Comparison of ENCODE assay signal across 8 cellular contexts in the genomic region with DNA sequence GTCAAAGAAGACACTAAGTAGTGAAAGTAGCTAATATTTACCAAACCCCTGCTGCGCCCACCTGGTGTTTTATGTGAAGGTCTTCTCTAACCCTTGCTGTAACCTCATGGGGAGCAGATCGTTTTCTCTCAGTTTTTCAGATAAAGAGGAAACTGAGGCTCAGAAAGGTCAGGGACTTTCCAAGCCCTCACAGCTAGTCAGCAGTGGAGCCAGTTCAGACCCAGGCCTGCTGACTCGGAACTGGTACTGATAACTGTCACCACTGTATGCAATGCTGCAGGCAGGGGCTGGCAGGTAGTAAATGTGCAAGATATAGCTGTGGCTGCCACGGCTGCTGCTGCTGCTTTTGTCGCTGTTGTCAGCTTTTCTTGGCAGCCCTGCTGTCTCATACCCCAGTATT.
DNase-seq lines count a peak whose midpoint lies in the region; ATAC-seq and TF ChIP-seq lines count a peak whose summit lies in the region.

No MANE protein-coding gene starts in this region.

- peak overlapping the region; percentile 40 for H3K4me3 ChIP-seq in coronary artery

- peaks cover 77% of the 10 kb centered on the region for H3K4me1 Mint-ChIP-seq in stimulated activated effector memory CD8-positive, alpha-beta T cell treated with anti-CD3 and anti-CD28 coated beads, Interleukin-12 subunit alpha, Interleukin-12 subunit beta, amount 100 ng/mL, for 72 hours

- no peaks in the 10 kb centered on the region for H3K9me3 Mint-ChIP-seq in stimulated activated effector memory CD8-positive, alpha-beta T cell treated with anti-CD3 and anti-CD28 coated beads, Interleukin-12 subunit alpha, Interleukin-12 subunit beta, amount 100 ng/mL, for 72 hours

- DNase-seq in coronary artery (ENCODE audit: low spot score) (peak; percentile 70), DMS153 treated with DMSO at 0.1 percent for 48 hours (lab: John Stamatoyannopoulos, UW; ENCODE audit: unreplicated experiment) (no peak), HuH-7 (ENCODE audit: low spot score) (no peak)
- DNase-seq in stimulated activated effector memory CD8-positive, alpha-beta T cell treated with anti-CD3 and anti-CD28 coated beads, Interleukin-12 subunit alpha, Interleukin-12 subunit beta, amount 100 ng/mL, for 72 hours (ENCODE audit: low spot score in 2 of 2), result peak in 1 of 2 donors; percentile 75

- TF ChIP-seq CTCF in coronary artery (IDR thresholded peaks at IDR 0.05), result no peak

- H3K27ac ChIP-seq in coronary artery, result peak overlapping the region; percentile 95 to 97

- peak overlapping the region; percentile 95 for H3K27ac Mint-ChIP-seq in stimulated activated effector memory CD8-positive, alpha-beta T cell treated with anti-CD3 and anti-CD28 coated beads, Interleukin-12 subunit alpha, Interleukin-12 subunit beta, amount 100 ng/mL, for 72 hours

- peak overlapping the region; percentile 95 for H3K4me3 Mint-ChIP-seq in stimulated activated effector memory CD8-positive, alpha-beta T cell treated with anti-CD3 and anti-CD28 coated beads, Interleukin-12 subunit alpha, Interleukin-12 subunit beta, amount 100 ng/mL, for 72 hours

- ATAC-seq in GM19397 (IDR thresholded peaks at IDR 0.05; ENCODE audit: unreplicated experiment), result peak; percentile 29
- ATAC-seq in HG03460 (IDR thresholded peaks at IDR 0.05; ENCODE audit: unreplicated experiment), result peak; percentile 24
- ATAC-seq in stimulated activated effector memory CD8-positive, alpha-beta T cell treated with anti-CD3 and anti-CD28 coated beads, Interleukin-12 subunit alpha, Interleukin-12 subunit beta, amount 100 ng/mL, for 72 hours, result peak; percentile 29
- ATAC-seq in HG03457 (IDR thresholded peaks at IDR 0.05; ENCODE audit: unreplicated experiment), result no peak
- no peak for ATAC-seq in HG02884 (IDR thresholded peaks at IDR 0.05; ENCODE audit: unreplicated experiment)

- H3K36me3 Mint-ChIP-seq in stimulated activated effector memory CD8-positive, alpha-beta T cell treated with anti-CD3 and anti-CD28 coated beads, Interleukin-12 subunit alpha, Interleukin-12 subunit beta, amount 100 ng/mL, for 72 hours, result peaks cover 70% of the 10 kb centered on the region

Comparison
In these comparisons a context has a peak if more than half of its experiments do, and no peak if none do; other contexts are left out.
1. ATAC-seq: peak in GM19397 (single experiment), HG03460 (single experiment) and stimulated activated effector memory CD8-positive, alpha-beta T cell treated with anti-CD3 and anti-CD28 coated beads, Interleukin-12 subunit alpha, Interleukin-12 subunit beta, amount 100 ng/mL, for 72 hours (single experiment); none in HG03457 (single experiment) and HG02884 (single experiment).